21 cellular contexts compared by ENCODE assay signal in the genomic region with DNA sequence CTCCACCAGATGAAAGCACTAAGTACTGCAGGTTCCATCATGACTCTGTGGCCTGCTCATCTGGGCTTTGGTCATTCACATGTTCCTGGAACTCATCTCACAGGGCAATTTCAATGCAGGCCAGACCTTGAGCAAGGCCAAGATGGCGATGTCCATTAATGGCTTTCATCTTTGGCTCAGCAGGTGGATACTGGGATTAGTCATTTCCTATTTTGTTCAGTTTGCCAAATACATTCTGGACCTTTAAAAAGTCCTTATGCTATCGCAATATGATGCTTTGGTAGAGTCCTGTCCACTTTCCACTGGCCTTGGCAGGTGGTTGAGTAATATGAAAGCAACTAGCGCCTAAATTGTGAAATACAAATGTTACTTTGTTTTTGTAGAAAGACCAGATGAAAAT.
A peak's percentile ranks its signal among the peaks of the same experiment; 100 is the strongest.
DNase-seq lines count a peak whose midpoint lies in the region; ATAC-seq, FAIRE-seq and TF ChIP-seq lines count a peak whose summit lies in the region.
"Had no signal": no experiment of that assay in that cellular context is flagged by ENCODE, and none has a peak within 500 bp of the region (broad histone marks: within the 10 kb centered on the region; RNA-seq: fewer than 3 reads in every experiment).

No MANE protein-coding gene starts in this region.

- H3K4me2 ChIP-seq in fibroblast of lung (ENCODE audit: extremely low read depth, insufficient read depth, low read length) (no peak overlapping the region), HepG2 (ENCODE audit: low read depth, low read length) (no peak overlapping the region)
- H3K4me2 ChIP-seq: A549, neural progenitor cell had no signal

- no peak overlapping the region for H3K4me3 ChIP-seq in fibroblast of lung (replicated peaks in 1 of 4; ENCODE audit: control extremely low read depth in 1 of 4, insufficient read depth in 1 of 4, low read depth in 3 of 4, low read length in 4 of 4)
- no peak overlapping the region for H3K4me3 ChIP-seq in HepG2 (replicated peaks in 1 of 3; ENCODE audit: insufficient read depth in 1 of 3, low read depth in 2 of 3, low read length in 3 of 3)
- H3K4me3 ChIP-seq in uterus: no peak overlapping the region
- H3K4me3 ChIP-seq: A549, breast epithelium, MG63, neural progenitor cell, testis had no signal

- TF ChIP-seq EP300 in HepG2 (IDR thresholded peaks at IDR 0.05; ENCODE audit: low read depth in 2 of 2, low read length in 2 of 2) (no peak), HepG2 (CRISPR knock-in tag; IDR thresholded peaks at IDR 0.05; ENCODE audit: borderline replicate concordance) (no peak)

- TF ChIP-seq CTCF in fibroblast of lung (conservative IDR thresholded peaks at IDR 0.05 in 1 of 2, IDR thresholded peaks at IDR 0.05 in 1 of 2; ENCODE audit: low read depth in 1 of 2, low read length in 2 of 2) (no peak), HepG2 (CRISPR knock-in tag; IDR thresholded peaks at IDR 0.05) (no peak), uterus (IDR thresholded peaks at IDR 0.05) (no peak)

- intact Hi-C loops in Right ventricle myocardium inferior (cut with DNase I) (no loop called here), cardiac septum (cut with DNase I) (loop anchor here (5.0 kb wide), 1 partner anchor 37 kb away; no protein-coding TSS in a partner anchor), HepG2 (cut with micrococcal nuclease; ENCODE audit: unreplicated experiment) (no loop called here), uterus (cut with DNase I; ENCODE audit: low total_unique reads) (no loop called here)

- no peaks in the 10 kb centered on the region for H3K4me1 ChIP-seq in fibroblast of lung (ENCODE audit: control insufficient read depth, extremely low read depth, insufficient read depth, low read length)
- H3K4me1 ChIP-seq in HepG2 (ENCODE audit: insufficient read depth, low read length): no peaks in the 10 kb centered on the region
- H3K4me1 ChIP-seq in uterus: peaks cover 12 to 13% of the 10 kb centered on the region in 2 donors
- H3K4me1 ChIP-seq: A549, testis had no signal

- POLR2A ChIA-PET in HepG2 (lab: Yijun Ruan, JAX): no interaction called here

- no peak for TF ChIP-seq RAD21 in HepG2 (CRISPR knock-in tag; IDR thresholded peaks at IDR 0.05)

- TF ChIP-seq POLR2A in HepG2 (IDR thresholded peaks at IDR 0.05; ENCODE audit: insufficient read depth in 1 of 2, low read depth in 2 of 2, low read length in 2 of 2) (no peak), uterus (IDR thresholded peaks at IDR 0.05) (no peak)

- no peak for FAIRE-seq in HepG2 (lab: Jason Lieb, UNC)
- FAIRE-seq: A549 had no signal

- no TSS peak for BruUV-seq in HepG2 (replicated peaks; lab: Mats Ljungman, UMichigan)

- H3K9ac ChIP-seq in fibroblast of lung (ENCODE audit: insufficient read depth, low read length): no peak overlapping the region
- H3K9ac ChIP-seq in HepG2 (ENCODE audit: insufficient read depth, low read depth, low read length): no peak overlapping the region
- H3K9ac ChIP-seq: neural progenitor cell had no signal

- H2AFZ ChIP-seq in fibroblast of lung (ENCODE audit: low read length): no peak overlapping the region
- no peak overlapping the region for H2AFZ ChIP-seq in HepG2 (ENCODE audit: low read length)
- H2AFZ ChIP-seq: neural progenitor cell had no signal

- CTCF ChIA-PET in HepG2 (lab: Yijun Ruan, JAX; ENCODE audit: low intra/inter-chr PET ratio, low total read pairs): no interaction called here

- no peak overlapping the region for H3K27ac ChIP-seq in fibroblast of lung (ENCODE audit: insufficient read depth, low read length)
- no peak overlapping the region for H3K27ac ChIP-seq in HepG2 (ENCODE audit: extremely low read length, insufficient read depth, low read length)
- no peak overlapping the region for H3K27ac ChIP-seq in uterus
- H3K27ac ChIP-seq: A549, neural progenitor cell, testis had no signal

- DNase-seq in Right ventricle myocardium inferior (ENCODE audit: missing footprints) (no peak), cardiac septum (ENCODE audit: low spot score) (no peak), fibroblast of lung (ENCODE audit: low read depth in 2 of 2) (peak; percentile 62 to 73), HepG2 (ENCODE audit: low spot score) (no peak), uterus (peak; percentile 29 to 54), SK-N-DZ (ENCODE audit: low spot score) (no peak), cerebellar cortex (ENCODE audit: low spot score) (no peak)
- DNase-seq: activated CD4-positive, alpha-beta T cell treated with anti-CD3 and anti-CD28 coated beads, Interleukin-2, amount 50 U/mL, for 1 hour; activated CD8-positive, alpha-beta memory T cell treated with anti-CD3 and anti-CD28 coated beads, Interleukin-2, amount 50 U/mL, for 4 hours; activated naive CD8-positive, alpha-beta T cell treated with anti-CD3 and anti-CD28 coated beads, Interleukin-2, amount 10 ng/mL, durations not matched to agents 7 days and 5 days; Calu3; MG63; NCI-H146; NCI-H82; OCI-M1; SIG-M5; testis had no signal

- no peaks in the 10 kb centered on the region for H3K79me2 ChIP-seq in fibroblast of lung (ENCODE audit: control insufficient read depth, insufficient read depth, low read length)
- no peaks in the 10 kb centered on the region for H3K79me2 ChIP-seq in HepG2 (ENCODE audit: insufficient read depth, low read length)

- 8% methylated on average over 3 of the region's 3 CpGs for WGBS in HepG2 (ENCODE audit: low lambda C conversion rate)

- H4K20me1 ChIP-seq in fibroblast of lung (ENCODE audit: control insufficient read depth, extremely low read depth, insufficient read depth, low read length) (no peaks in the 10 kb centered on the region), HepG2 (ENCODE audit: insufficient read depth, low read length) (no peaks in the 10 kb centered on the region)

- in situ Hi-C loops in HepG2 (cut with HindIII; ENCODE audit: extremely low pct_ligation_motif_present, low pct_unique_long_range_greater_than_20kb): no loop called here

- no peaks in the 10 kb centered on the region for H3K9me3 ChIP-seq in fibroblast of lung (ENCODE audit: control insufficient read depth, insufficient read depth, low read depth, low read length)
- no peaks in the 10 kb centered on the region for H3K9me3 ChIP-seq in HepG2 (ENCODE audit: low read length)
- no peaks in the 10 kb centered on the region for H3K9me3 ChIP-seq in uterus
- H3K9me3 ChIP-seq: A549, breast epithelium, testis had no signal

- no peaks in the 10 kb centered on the region for H3K27me3 ChIP-seq in fibroblast of lung (ENCODE audit: control insufficient read depth, insufficient read depth, low read length)
- H3K27me3 ChIP-seq in HepG2 (ENCODE audit: control insufficient read depth in 1 of 2, insufficient read depth in 2 of 2, low read length in 2 of 2): 0 out of 5 replicates have a peak, but pooled peaks cover 0 to 2% of the 10 kb centered on the region in 2 experiments
- H3K27me3 ChIP-seq in uterus: no peaks in the 10 kb centered on the region
- H3K27me3 ChIP-seq: breast epithelium, MG63, neural progenitor cell, testis had no signal

- no peaks in the 10 kb centered on the region for H3K36me3 ChIP-seq in fibroblast of lung (ENCODE audit: control insufficient read depth, insufficient read depth, low read length)
- no peaks in the 10 kb centered on the region for H3K36me3 ChIP-seq in HepG2 (replicated peaks in 1 of 2; ENCODE audit: control insufficient read depth in 1 of 2, insufficient read depth in 2 of 2, low read length in 2 of 2)
- H3K36me3 ChIP-seq in uterus: no peaks in the 10 kb centered on the region
- H3K36me3 ChIP-seq: breast epithelium, MG63, neural progenitor cell had no signal

- ATAC-seq in Right ventricle myocardium inferior: peak; percentile 52
- ATAC-seq in HepG2: no peak
- no peak for ATAC-seq in HG03457 (IDR thresholded peaks at IDR 0.05; ENCODE audit: unreplicated experiment)
- ATAC-seq: A549 had no signal

TF ChIP-seq in HepG2, 621 proteins besides CTCF, POLR2A, EP300 and RAD21:
- TF ChIP-seq, protein P1, sequence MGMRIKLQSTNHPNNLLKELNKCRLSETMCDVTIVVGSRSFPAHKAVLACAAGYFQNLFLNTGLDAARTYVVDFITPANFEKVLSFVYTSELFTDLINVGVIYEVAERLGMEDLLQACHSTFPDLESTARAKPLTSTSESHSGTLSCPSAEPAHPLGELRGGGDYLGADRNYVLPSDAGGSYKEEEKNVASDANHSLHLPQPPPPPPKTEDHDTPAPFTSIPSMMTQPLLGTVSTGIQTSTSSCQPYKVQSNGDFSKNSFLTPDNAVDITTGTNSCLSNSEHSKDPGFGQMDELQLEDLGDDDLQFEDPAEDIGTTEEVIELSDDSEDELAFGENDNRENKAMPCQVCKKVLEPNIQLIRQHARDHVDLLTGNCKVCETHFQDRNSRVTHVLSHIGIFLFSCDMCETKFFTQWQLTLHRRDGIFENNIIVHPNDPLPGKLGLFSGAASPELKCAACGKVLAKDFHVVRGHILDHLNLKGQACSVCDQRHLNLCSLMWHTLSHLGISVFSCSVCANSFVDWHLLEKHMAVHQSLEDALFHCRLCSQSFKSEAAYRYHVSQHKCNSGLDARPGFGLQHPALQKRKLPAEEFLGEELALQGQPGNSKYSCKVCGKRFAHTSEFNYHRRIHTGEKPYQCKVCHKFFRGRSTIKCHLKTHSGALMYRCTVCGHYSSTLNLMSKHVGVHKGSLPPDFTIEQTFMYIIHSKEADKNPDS (CRISPR knock-in tag; IDR thresholded peaks at IDR 0.05): no peak
- TF ChIP-seq ZNF333 (CRISPR knock-in tag; IDR thresholded peaks at IDR 0.05; ENCODE audit: borderline replicate concordance) (no peak), ZFP82 (CRISPR knock-in tag; IDR thresholded peaks at IDR 0.05; ENCODE audit: borderline replicate concordance) (no peak), ZBTB20 (CRISPR knock-in tag; IDR thresholded peaks at IDR 0.05; ENCODE audit: borderline replicate concordance, low read depth) (no peak), KLF11 (CRISPR knock-in tag; IDR thresholded peaks at IDR 0.05) (no peak), CEBPB (IDR thresholded peaks at IDR 0.05; ENCODE audit: borderline replicate concordance, low read depth, low read length) (0 out of 2 replicates have a peak, but pooled peaks have one; percentile 13), PHF5A (CRISPR knock-in tag; IDR thresholded peaks at IDR 0.05; ENCODE audit: low read depth, unreplicated experiment) (no peak), ZNF510 (CRISPR knock-in tag; IDR thresholded peaks at IDR 0.05; ENCODE audit: low read depth) (no peak)

Comparison
In these comparisons a context has a peak if more than half of its experiments do, and no peak if none do; other contexts are left out.
1. DNase-seq: peak in fibroblast of lung (2 of 2) and uterus (2 of 2); none in Right ventricle myocardium inferior (single experiment), cardiac septum (single experiment), HepG2 (single experiment), SK-N-DZ (single experiment) and cerebellar cortex (single experiment).